In the genomic region with DNA sequence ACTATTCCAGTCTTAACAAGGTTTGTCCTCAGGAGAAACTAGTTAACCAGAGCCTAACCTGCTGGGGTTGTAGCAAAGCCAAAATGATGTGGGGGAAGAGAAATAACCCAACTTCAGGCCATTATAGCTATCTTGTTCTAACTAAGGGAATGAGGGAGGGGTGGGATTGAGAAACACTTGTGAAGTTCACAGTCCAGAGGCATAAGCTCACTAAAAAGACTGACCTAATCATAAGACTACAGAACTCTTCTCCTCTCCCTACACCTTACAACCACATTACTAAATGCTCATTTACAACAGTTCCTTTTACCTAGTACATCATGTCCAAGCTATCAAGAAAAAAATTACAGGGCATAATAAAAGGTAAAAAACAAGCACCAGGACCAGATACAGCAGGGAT, we compare ENCODE assay signal across 34 cellular contexts.
"Had no signal": no experiment of that assay in that cellular context is flagged by ENCODE, and none has a peak within 500 bp of the region (broad histone marks: within the 10 kb centered on the region; RNA-seq: fewer than 3 reads in every experiment).

No MANE protein-coding gene starts in this region.

- H3K27me3 ChIP-seq: ascending aorta, breast epithelium, SJCRH30 had no signal

- H3K4me1 Mint-ChIP-seq: activated CD4-positive, alpha-beta T cell treated with anti-CD3 and anti-CD28 coated beads, Interleukin-2, amount 10 ng/mL, durations not matched to agents 7 days and 5 days had no signal

- H3K27me3 Mint-ChIP-seq: activated CD4-positive, alpha-beta T cell treated with anti-CD3 and anti-CD28 coated beads for 36 hours; activated CD4-positive, alpha-beta T cell treated with anti-CD3 and anti-CD28 coated beads, Interleukin-2, amount 10 ng/mL, durations not matched to agents 7 days and 5 days; activated naive CD8-positive, alpha-beta T cell treated with anti-CD3 and anti-CD28 coated beads for 36 hours had no signal

- DNase-seq: activated CD4-positive, alpha-beta T cell treated with anti-CD3 and anti-CD28 coated beads for 36 hours; activated CD4-positive, alpha-beta T cell treated with anti-CD3 and anti-CD28 coated beads, Interleukin-2, amount 10 ng/mL, durations not matched to agents 7 days and 5 days; activated CD4-positive, alpha-beta T cell treated with anti-CD3 and anti-CD28 coated beads, Interleukin-2, amount 50 U/mL, for 48 hours; activated CD8-positive, alpha-beta T cell treated with anti-CD3 and anti-CD28 coated beads, Interleukin-2, amount 10 ng/mL, durations not matched to agents 7 days and 5 days; activated gamma-delta T cell treated with Interleukin-2 at 50 U/mL for 16 hours; activated naive CD4-positive, alpha-beta T cell treated with anti-CD3 and anti-CD28 coated beads for 36 hours; activated naive CD8-positive, alpha-beta T cell treated with anti-CD3 and anti-CD28 coated beads for 36 hours; activated T-cell treated with anti-CD3 and anti-CD28 coated beads, Interleukin-2, amount 50 U/mL, for 4 hours; amygdala; Kasumi-1; KG1; NCI-H1092 treated with DMSO at 0.1 percent for 48 hours; NCI-H1417; NCI-H146; NCI-H187; NCI-H2081; NCI-H2171 treated with DMSO at 0.1 percent for 48 hours; NCI-H2227 treated with DMSO at 0.1 percent for 48 hours; NCI-H446 treated with DMSO at 0.1 percent for 48 hours; NCI-H524; NCI-H69; NCI-H82; SHP77; SJCRH30 had no signal

- ATAC-seq: activated CD4-positive, alpha-beta T cell treated with anti-CD3 and anti-CD28 coated beads for 36 hours; activated CD4-positive, CD25-positive, alpha-beta regulatory T cell treated with anti-CD3 and anti-CD28 coated beads, Interleukin-2, amount 50 U/mL, for 24 hours; activated CD8-positive, alpha-beta T cell treated with anti-CD3 and anti-CD28 coated beads, Interleukin-2, amount 10 ng/mL, durations not matched to agents 7 days and 5 days; activated T-cell treated with anti-CD3 and anti-CD28 coated beads, Interleukin-2, amount 50 U/mL, for 4 hours; Panc1; WTC11 had no signal

- H3K27ac Mint-ChIP-seq: activated CD4-positive, alpha-beta T cell treated with anti-CD3 and anti-CD28 coated beads for 36 hours; activated CD4-positive, alpha-beta T cell treated with anti-CD3 and anti-CD28 coated beads, Interleukin-2, amount 10 ng/mL, durations not matched to agents 7 days and 5 days; activated CD8-positive, alpha-beta T cell treated with anti-CD3 and anti-CD28 coated beads, Interleukin-2, amount 10 ng/mL, durations not matched to agents 7 days and 5 days; activated naive CD4-positive, alpha-beta T cell treated with anti-CD3 and anti-CD28 coated beads for 36 hours; activated naive CD8-positive, alpha-beta T cell treated with anti-CD3 and anti-CD28 coated beads for 36 hours; T-helper 1 cell treated with Interleukin-12 subunit alpha and Interleukin-12 subunit beta and Interleukin-4 antibody, amounts not matched to agents 30 μg/mL and 1 μg/mL, for 36 hours; WTC11 had no signal

- H3K4me3 ChIP-seq: ascending aorta, breast epithelium, SJCRH30, SK-N-MC had no signal

- H3K27ac ChIP-seq: ascending aorta, breast epithelium, SJCRH30, SK-N-MC had no signal

- FAIRE-seq: TTC549 had no signal

- H3K4me1 ChIP-seq: ascending aorta, breast epithelium, SJCRH30 had no signal

- H3K4me3 Mint-ChIP-seq: activated CD4-positive, alpha-beta T cell treated with anti-CD3 and anti-CD28 coated beads for 36 hours; activated CD4-positive, alpha-beta T cell treated with anti-CD3 and anti-CD28 coated beads, Interleukin-2, amount 10 ng/mL, durations not matched to agents 7 days and 5 days; activated CD8-positive, alpha-beta T cell treated with anti-CD3 and anti-CD28 coated beads, Interleukin-2, amount 10 ng/mL, durations not matched to agents 7 days and 5 days; activated naive CD4-positive, alpha-beta T cell treated with anti-CD3 and anti-CD28 coated beads for 36 hours; activated naive CD8-positive, alpha-beta T cell treated with anti-CD3 and anti-CD28 coated beads for 36 hours; activated T-cell treated with anti-CD3 and anti-CD28 coated beads, Interleukin-2, amount 50 U/mL, for 4 hours; activated T-helper 1 cell treated with anti-CD3 and anti-CD28 coated beads, Interleukin-12 subunit alpha, Interleukin-12 subunit beta, Interleukin-2, Interleukin-4 antibody, amounts not matched to agents 30 ng/mL and 10 ng/mL and 1 ng/mL, durations not matched to agents 14 hours and 24 hours and 36 hours; T-helper 1 cell treated with Interleukin-12 subunit alpha and Interleukin-12 subunit beta and Interleukin-4 antibody, amounts not matched to agents 30 μg/mL and 1 μg/mL, for 36 hours; T-helper 2 cell treated with Interferon-gamma antibody and Interleukin-4, amounts not matched to agents 5 μg/mL and 100 μg/mL, for 36 hours; WTC11 had no signal
